25 cellular contexts compared by ENCODE assay signal in the genomic region with DNA sequence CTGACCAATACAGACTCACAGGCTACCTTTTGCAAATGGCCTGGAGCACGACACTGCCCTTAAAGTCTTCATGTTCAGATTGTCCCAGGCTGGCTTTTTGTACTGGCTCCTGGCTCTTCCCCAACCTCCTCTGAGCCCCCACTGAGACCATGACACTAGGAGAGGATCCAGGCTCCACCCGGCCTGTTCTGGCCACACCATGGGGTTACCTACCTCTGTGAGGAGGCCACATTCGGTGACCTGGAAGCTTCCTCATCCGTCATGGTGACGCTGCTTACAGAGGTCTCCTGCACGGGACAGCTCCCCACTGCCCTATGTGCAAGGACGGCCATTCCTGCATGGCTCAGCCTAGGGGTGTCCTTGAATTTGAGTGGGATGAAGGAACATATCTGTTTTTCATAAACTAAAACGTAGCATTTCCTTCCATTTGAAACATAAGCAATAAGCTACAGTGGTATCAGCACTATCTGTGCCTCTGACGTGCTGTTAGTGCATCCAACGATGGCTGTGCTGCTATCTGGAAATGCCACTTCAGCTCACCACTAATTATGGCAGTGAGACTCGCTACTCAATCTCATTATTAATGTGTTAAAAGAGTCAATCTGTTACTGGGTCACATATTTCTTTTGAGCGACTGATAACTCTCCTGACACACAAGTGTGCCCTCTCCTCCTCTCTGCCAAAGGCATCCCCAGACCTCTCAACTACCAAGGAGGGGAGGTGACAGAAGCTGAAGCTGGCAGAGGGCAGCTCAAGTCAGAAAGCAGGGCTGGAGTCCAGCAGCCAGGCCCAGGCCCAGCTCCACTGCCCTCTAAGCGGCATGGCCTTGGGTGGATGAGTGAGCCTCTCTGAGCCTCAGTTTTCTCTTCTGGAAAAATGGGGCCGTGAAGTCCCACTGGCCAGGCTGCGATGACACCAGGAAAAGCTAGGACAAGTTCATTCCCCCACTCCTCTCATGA. TPM values are rescaled to one million over a fixed set of nuclear protein-coding genes. Genes with fewer than 3 reads are reported as not detected.
DNase-seq lines count a peak whose midpoint lies in the region; ATAC-seq and TF ChIP-seq lines count a peak whose summit lies in the region.
"Had no signal": no experiment of that assay in that cellular context is flagged by ENCODE, and none has a peak within 500 bp of the region (broad histone marks: within the 10 kb centered on the region; RNA-seq: fewer than 3 reads in every experiment).

No MANE protein-coding gene starts in this region.

- H3K36me3 ChIP-seq in CD4-positive, alpha-beta memory T cell (ENCODE audit: insufficient read depth, low read length) = no peaks in the 10 kb centered on the region
- H3K36me3 ChIP-seq in heart left ventricle (peaks cover 0 to 7% (median 0%) of the 10 kb centered on the region in 9 donors), psoas muscle (ENCODE audit: insufficient read depth in 1 of 2, low read depth in 1 of 2) (no peaks in the 10 kb centered on the region)
- H3K36me3 ChIP-seq: tibial nerve had no signal

- no peak overlapping the region for H3K27ac ChIP-seq in CD4-positive, alpha-beta memory T cell (ENCODE audit: low read depth, low read length)
- H3K27ac ChIP-seq in RWPE1 (peak overlapping the region; percentile 37), heart left ventricle (peak overlapping the region in 10 of 12 donors; percentile 0 to 77 (median 39)), psoas muscle (peak overlapping the region; percentile 70)
- H3K27ac ChIP-seq: epithelial cell of prostate, foreskin keratinocyte had no signal

- peak overlapping the region in 3 of 8 donors; percentile 9 to 57 (median 27) for H3K4me3 Mint-ChIP-seq in CD4-positive, alpha-beta memory T cell
- H3K4me3 Mint-ChIP-seq: activated naive CD4-positive, alpha-beta T cell treated with anti-CD3 and anti-CD28 coated beads, Interleukin-2, amount 50 U/mL, for 24 hours; activated T-cell treated with anti-CD3 and anti-CD28 coated beads, Interleukin-2, amount 50 U/mL, for 4 hours; IgD-negative memory B cell; mesothelial cell of epicardium had no signal

- POLR2A ChIA-PET in CD4-positive, alpha-beta memory T cell (lab: Charles Lee; ENCODE audit: partially characterized antibody) = interaction anchor here (1.1 to 6.8 kb wide), 3 partner anchors 14 to 96 kb away, joined by 3 to 61 read pairs (median 26); partner anchors contain the start of gene ELL
- POLR2A ChIA-PET in RWPE1 (lab: Yijun Ruan, JAX; ENCODE audit: low non-redundant PET) = no interaction called here

- intact Hi-C loops in CD4-positive, alpha-beta memory T cell (cut with micrococcal nuclease) = no loop called here
- intact Hi-C loops in heart left ventricle (cut with DNase I) = no loop called here
- intact Hi-C loops in psoas muscle (cut with DNase I) = no loop called here

- no peaks in the 10 kb centered on the region for H3K9me3 Mint-ChIP-seq in CD4-positive, alpha-beta memory T cell
- H3K9me3 Mint-ChIP-seq: activated naive CD4-positive, alpha-beta T cell treated with anti-CD3 and anti-CD28 coated beads, Interleukin-2, amount 50 U/mL, for 24 hours; activated T-cell treated with anti-CD3 and anti-CD28 coated beads, Interleukin-2, amount 50 U/mL, for 4 hours; IgD-negative memory B cell; mesothelial cell of epicardium had no signal

- peaks cover 49 to 93% (median 74%) of the 10 kb centered on the region in 4 donors for H3K4me1 Mint-ChIP-seq in CD4-positive, alpha-beta memory T cell

- peaks cover 0 to 11% of the 10 kb centered on the region in 2 donors for H3K36me3 Mint-ChIP-seq in CD4-positive, alpha-beta memory T cell
- H3K36me3 Mint-ChIP-seq: activated naive CD4-positive, alpha-beta T cell treated with anti-CD3 and anti-CD28 coated beads, Interleukin-2, amount 50 U/mL, for 24 hours; mesothelial cell of epicardium had no signal

- H3K27ac Mint-ChIP-seq in CD4-positive, alpha-beta memory T cell = peak overlapping the region in 6 of 7 donors; percentile 29 to 83 (median 66)
- H3K27ac Mint-ChIP-seq: activated naive CD4-positive, alpha-beta T cell treated with anti-CD3 and anti-CD28 coated beads, Interleukin-2, amount 50 U/mL, for 24 hours; mesothelial cell of epicardium had no signal

- TF ChIP-seq CTCF in RWPE1 (conservative IDR thresholded peaks at IDR 0.05; ENCODE audit: low read depth) (no peak), heart left ventricle (IDR thresholded peaks at IDR 0.05) (no peak), psoas muscle (IDR thresholded peaks at IDR 0.05) (no peak)

- TF ChIP-seq POLR2A in heart left ventricle (IDR thresholded peaks at IDR 0.05) = no peak

- H3K4me3 ChIP-seq in CD4-positive, alpha-beta memory T cell (ENCODE audit: low read length in 2 of 2) = no peak overlapping the region
- H3K4me3 ChIP-seq in heart left ventricle (no peak overlapping the region), psoas muscle (no peak overlapping the region)
- H3K4me3 ChIP-seq: body of pancreas, MG63, tibial nerve had no signal

- no peaks in the 10 kb centered on the region for H3K9me3 ChIP-seq in CD4-positive, alpha-beta memory T cell (ENCODE audit: control insufficient read depth in 1 of 2, low read length in 2 of 2)
- no peaks in the 10 kb centered on the region for H3K9me3 ChIP-seq in heart left ventricle
- H3K9me3 ChIP-seq in psoas muscle = no peaks in the 10 kb centered on the region
- H3K9me3 ChIP-seq: body of pancreas, MG63, tibial nerve had no signal

- H3K27me3 Mint-ChIP-seq in CD4-positive, alpha-beta memory T cell = no peaks in the 10 kb centered on the region
- H3K27me3 Mint-ChIP-seq: activated naive CD4-positive, alpha-beta T cell treated with anti-CD3 and anti-CD28 coated beads, Interleukin-2, amount 50 U/mL, for 24 hours; IgD-negative memory B cell had no signal

- 71 to 76% (median 72%) methylated on average over 15 of the region's 15 CpGs for WGBS in heart left ventricle, 4 donors
- WGBS in psoas muscle, 3 donors = 68 to 87% (median 78%) methylated on average over 15 of the region's 15 CpGs

- H3K4me1 ChIP-seq in CD4-positive, alpha-beta memory T cell (ENCODE audit: insufficient read depth, low read length) = peaks cover 87% of the 10 kb centered on the region
- H3K4me1 ChIP-seq in heart left ventricle (peaks cover 0 to 87% (median 70%) of the 10 kb centered on the region in 12 donors), psoas muscle (peaks cover 88% of the 10 kb centered on the region)

- ATAC-seq in heart left ventricle = peak in 2 of 4 donors; percentile 22 to 26
- no peak for ATAC-seq in psoas muscle
- no peak for ATAC-seq in HG03095 (IDR thresholded peaks at IDR 0.05; ENCODE audit: unreplicated experiment)
- no peak for ATAC-seq in GM19351 (IDR thresholded peaks at IDR 0.05; ENCODE audit: unreplicated experiment)
- ATAC-seq: activated T-cell treated with anti-CD3 and anti-CD28 coated beads, Interleukin-2, amount 50 U/mL, for 4 hours; body of pancreas; foreskin keratinocyte had no signal

- CTCF ChIA-PET in CD4-positive, alpha-beta memory T cell (lab: Charles Lee; ENCODE audit: partially characterized antibody) = interaction anchor here (0.9 to 14.1 kb wide), 5 partner anchors 12 to 97 kb away, joined by 3 to 131 read pairs (median 3); partner anchors contain the start of gene ELL
- CTCF ChIA-PET in RWPE1 (lab: Yijun Ruan, JAX) = interaction anchor here (0.7 to 1.4 kb wide), 2 partner anchors 31 to 374 kb away, joined by 3 read pairs; no protein-coding TSS in a partner anchor

- H3K27me3 ChIP-seq in CD4-positive, alpha-beta memory T cell (ENCODE audit: insufficient read depth, low read length) = no peaks in the 10 kb centered on the region
- H3K27me3 ChIP-seq in heart left ventricle (no peaks in the 10 kb centered on the region), psoas muscle (ENCODE audit: insufficient read depth in 3 of 3, low read length in 2 of 3) (no peaks in the 10 kb centered on the region)
- H3K27me3 ChIP-seq: body of pancreas, foreskin keratinocyte, MG63, tibial nerve had no signal

- DNase-seq in CD4-positive, alpha-beta memory T cell = no peak
- DNase-seq in RWPE1 (ENCODE audit: low spot score) (no peak), heart left ventricle (no peak), psoas muscle (peak in 1 of 2 donors; percentile 56), AG08395 (ENCODE audit: low spot score) (no peak)
- no peak for DNase-seq in stimulated activated CD8-positive, alpha-beta memory T cell treated with anti-CD3 and anti-CD28 coated beads, Interleukin-4, amount 100 ng/mL, for 48 hours
- DNase-seq: activated CD4-positive, alpha-beta T cell treated with anti-CD3 and anti-CD28 coated beads, Interleukin-2, amount 50 U/mL, for 48 hours; activated T-cell treated with anti-CD3 and anti-CD28 coated beads, Interleukin-2, amount 50 U/mL, for 4 hours; AML-193; body of pancreas; foreskin keratinocyte; HCEC 1CT; MG63; NCI-H1436; NCI-H2171; NCI-H526; SHP77; stimulated activated CD4-positive, alpha-beta T cell treated with anti-CD3 and anti-CD28 coated beads, Interleukin-12 subunit alpha, Interleukin-12 subunit beta, amount 100 ng/mL, for 4 hours had no signal

RNA-seq across cellular contexts. Expression of gene ELL, which starts 29.6 kb away (rescaled TPM):
- 10 to 100 TPM; 34.9 to 35.9 TPM for total RNA-seq in CD4-positive, alpha-beta memory T cell
- polyA plus RNA-seq in CD4-positive, alpha-beta memory T cell = 10 to 100 TPM in 1 of 2 donors, 1 to 10 TPM in 1; 6.5 to 16.7 TPM
- total RNA-seq in heart left ventricle (10 to 100 TPM in 4 of 9 donors, 1 to 10 TPM in 5; 5.9 to 17.8 (median 9.1) TPM), psoas muscle (10 to 100 TPM; 17.5 to 40.2 (median 24.9) TPM)
- polyA plus RNA-seq in heart left ventricle (1 to 10 TPM; 6.2 to 7.3 TPM), psoas muscle (10 to 100 TPM in 1 of 3 donors, 1 to 10 TPM in 2; 7.5 to 12.3 (median 9.2) TPM)

RNA-seq across cellular contexts. Expression of gene FKBP8, which starts 51.1 kb away (rescaled TPM):
- 100 to 1,000 TPM; 231 to 249 TPM for total RNA-seq in CD4-positive, alpha-beta memory T cell
- polyA plus RNA-seq in CD4-positive, alpha-beta memory T cell = 100 to 1,000 TPM in 1 of 2 donors, 10 to 100 TPM in 1; 82.4 to 130 TPM
- 100 to 1,000 TPM; 136 to 353 (median 157) TPM for total RNA-seq in heart left ventricle
- 100 to 1,000 TPM; 142 to 270 TPM for polyA plus RNA-seq in heart left ventricle
- total RNA-seq in psoas muscle = 100 to 1,000 TPM in 2 of 4 donors, 10 to 100 TPM in 2; 94.4 to 137 (median 113) TPM
- polyA plus RNA-seq in psoas muscle = 100 to 1,000 TPM in 2 of 3 donors, 10 to 100 TPM in 1; 92.8 to 143 (median 138) TPM

RNA-seq across cellular contexts. Expression of gene ISYNA1, which starts 54.3 kb away (rescaled TPM):
- 10 to 100 TPM; 37.1 to 43.2 TPM for total RNA-seq in CD4-positive, alpha-beta memory T cell
- 10 to 100 TPM; 27.5 to 36.3 TPM for polyA plus RNA-seq in CD4-positive, alpha-beta memory T cell
- total RNA-seq in heart left ventricle = 10 to 100 TPM; 17.6 to 60.6 (median 24.0) TPM
- polyA plus RNA-seq in heart left ventricle = 10 to 100 TPM; 14.0 to 52.6 TPM
- total RNA-seq in psoas muscle = 10 to 100 TPM in 3 of 4 donors, 1 to 10 TPM in 1; 9.8 to 17.0 (median 10.9) TPM
- 1 to 10 TPM; 6.3 to 8.6 (median 8.0) TPM for polyA plus RNA-seq in psoas muscle
